23 cellular contexts compared by ENCODE assay signal in the genomic region with DNA sequence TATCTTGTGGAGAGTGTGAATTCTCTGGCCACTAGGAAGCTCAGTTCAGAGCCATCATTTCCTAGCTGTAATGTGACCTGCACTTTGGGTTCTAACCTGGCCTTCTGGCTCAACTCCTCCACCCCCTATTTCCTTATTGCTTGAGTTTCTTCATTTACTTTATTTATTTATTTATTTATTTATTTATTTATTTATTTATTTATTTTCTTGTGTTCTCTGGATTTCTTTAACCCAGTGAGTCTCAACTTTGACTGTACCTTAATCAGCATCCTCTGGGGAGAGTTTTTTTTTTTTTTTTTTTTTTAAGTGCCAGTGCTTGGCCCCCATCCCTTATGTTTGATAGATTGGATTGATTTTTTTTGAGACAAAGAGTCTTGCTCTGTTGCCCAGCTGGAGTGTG.
"Had no signal": no experiment of that assay in that cellular context is flagged by ENCODE, and none has a peak within 500 bp of the region (broad histone marks: within the 10 kb centered on the region; RNA-seq: fewer than 3 reads in every experiment).

No MANE protein-coding gene starts in this region.

- H3K27me3 Mint-ChIP-seq: stimulated activated memory B cell treated with anti-CD40 and anti-IgM and Interleukin-4, amounts not matched to agents 10 μg/mL and 1 μg/mL and 100 μg/mL, for 72 hours had no signal

- H3K4me1 Mint-ChIP-seq: natural killer cell had no signal

- H3K4me3 ChIP-seq: coronary artery, gastroesophageal sphincter, heart left ventricle, hepatocyte, prostate gland, skin epidermis, spleen, transverse colon, upper lobe of right lung, uterus had no signal

- H3K9me3 ChIP-seq: gastroesophageal sphincter, neutrophil, prostate gland, spleen, transverse colon, upper lobe of right lung, uterus had no signal

- H3K27ac ChIP-seq: coronary artery, epithelial cell of prostate, gastroesophageal sphincter, hepatocyte, neutrophil, parathyroid adenoma, prostate gland, spleen, transverse colon, upper lobe of right lung, uterus had no signal

- H3K36me3 ChIP-seq: gastroesophageal sphincter, heart left ventricle, neutrophil, prostate gland, spleen, transverse colon, upper lobe of right lung, uterus had no signal

- H3K9ac ChIP-seq: parathyroid adenoma had no signal

- H3K4me2 ChIP-seq: hepatocyte had no signal

- H3K27ac Mint-ChIP-seq: effector memory CD8-positive, alpha-beta T cell; natural killer cell; stimulated activated memory B cell treated with anti-CD40 and anti-IgM and Interleukin-4, amounts not matched to agents 10 μg/mL and 1 μg/mL and 100 μg/mL, for 72 hours had no signal

- H3K4me3 Mint-ChIP-seq: effector memory CD8-positive, alpha-beta T cell; natural killer cell; stimulated activated memory B cell treated with anti-CD40 and anti-IgM and Interleukin-4, amounts not matched to agents 10 μg/mL and 1 μg/mL and 100 μg/mL, for 72 hours had no signal

- H3K27me3 ChIP-seq: gastroesophageal sphincter, heart left ventricle, hepatocyte, spleen, transverse colon, upper lobe of right lung, uterus had no signal

- ATAC-seq: effector memory CD8-positive, alpha-beta T cell; gastroesophageal sphincter; heart left ventricle; left lobe of liver; natural killer cell; right cardiac atrium; stimulated activated memory B cell treated with anti-CD40 and anti-IgM and Interleukin-4, amounts not matched to agents 10 μg/mL and 1 μg/mL and 100 μg/mL, for 72 hours; stimulated activated naive CD8-positive, alpha-beta T cell treated with anti-CD3 and anti-CD28 coated beads, Interleukin-15, Interleukin-2, amounts not matched to agents 100 U/mL and 50 U/mL, for 24 hours; upper lobe of right lung had no signal

- H3K9me3 Mint-ChIP-seq: effector memory CD8-positive, alpha-beta T cell; natural killer cell; stimulated activated memory B cell treated with anti-CD40 and anti-IgM and Interleukin-4, amounts not matched to agents 10 μg/mL and 1 μg/mL and 100 μg/mL, for 72 hours had no signal

- FAIRE-seq: kidney had no signal

- DNase-seq: effector memory CD8-positive, alpha-beta T cell; foreskin fibroblast; heart left ventricle; kidney; mammary epithelial cell; natural killer cell; right cardiac atrium; stimulated activated CD4-positive, alpha-beta T cell treated with anti-CD3 and anti-CD28 coated beads, Interleukin-4, amount 100 ng/mL, for 4 hours; stimulated activated naive CD8-positive, alpha-beta T cell treated with anti-CD3 and anti-CD28 coated beads, Interleukin-15, Interleukin-2, amounts not matched to agents 100 U/mL and 50 U/mL, for 24 hours; transverse colon; upper lobe of right lung; uterus had no signal

- H3K36me3 Mint-ChIP-seq: natural killer cell had no signal
